Comparison of ENCODE assay signal across 1 cellular context in the genomic region with DNA sequence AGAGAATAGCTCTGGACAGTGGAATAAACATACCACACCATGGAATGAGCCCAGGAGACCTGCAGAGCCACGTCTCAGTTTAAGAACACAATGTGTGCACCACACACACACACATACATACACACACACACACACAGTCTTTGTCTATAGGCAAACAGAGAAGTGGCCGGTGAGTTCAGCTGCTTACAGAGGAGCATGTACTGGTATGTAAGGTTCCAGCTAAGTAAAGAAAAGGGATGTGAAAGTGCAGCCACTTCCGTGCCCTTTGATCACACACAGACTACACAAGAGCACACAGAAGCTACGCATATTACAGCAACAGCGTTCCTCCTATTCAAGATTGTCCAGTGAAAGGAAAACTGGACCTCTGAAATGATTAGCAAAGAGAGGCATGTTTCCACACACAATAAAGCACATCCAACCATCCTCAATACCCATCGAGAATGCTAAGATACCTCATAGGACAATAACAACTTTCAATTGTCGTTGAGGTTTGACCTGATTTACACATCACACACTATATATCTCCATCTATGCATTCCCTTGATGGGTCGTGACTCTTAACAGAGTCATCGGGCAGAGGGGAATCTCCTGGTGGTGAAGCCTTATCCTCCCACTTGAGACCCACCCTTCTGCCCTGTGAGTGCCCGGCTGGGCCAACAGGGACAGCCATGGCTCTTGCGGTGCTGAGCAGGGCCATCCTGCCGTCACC.
TF ChIP-seq lines count a peak whose summit lies in the region.

No MANE protein-coding gene starts in this region.

TF ChIP-seq in HepG2, 621 proteins besides CTCF, POLR2A, EP300 and RAD21 (continued from another document and continues in another):
- TF ChIP-seq, protein P1, sequence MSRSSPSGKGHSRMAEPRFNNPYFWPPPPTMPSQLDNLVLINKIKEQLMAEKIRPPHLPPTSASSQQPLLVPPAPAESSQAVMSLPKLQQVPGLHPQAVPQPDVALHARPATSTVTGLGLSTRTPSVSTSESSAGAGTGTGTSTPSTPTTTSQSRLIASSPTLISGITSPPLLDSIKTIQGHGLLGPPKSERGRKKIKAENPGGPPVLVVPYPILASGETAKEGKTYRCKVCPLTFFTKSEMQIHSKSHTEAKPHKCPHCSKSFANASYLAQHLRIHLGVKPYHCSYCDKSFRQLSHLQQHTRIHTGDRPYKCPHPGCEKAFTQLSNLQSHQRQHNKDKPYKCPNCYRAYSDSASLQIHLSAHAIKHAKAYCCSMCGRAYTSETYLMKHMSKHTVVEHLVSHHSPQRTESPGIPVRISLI (CRISPR knock-in tag; IDR thresholded peaks at IDR 0.05; ENCODE audit: borderline replicate concordance): no peak
- TF ChIP-seq ZSCAN31 (CRISPR knock-in tag; IDR thresholded peaks at IDR 0.05; ENCODE audit: low read depth): no peak
- TF ChIP-seq MEF2D (CRISPR knock-in tag; IDR thresholded peaks at IDR 0.05): 0 out of 2 replicates have a peak, but pooled peaks have one; percentile 25
- no peak for TF ChIP-seq ZNF367 (CRISPR knock-in tag; IDR thresholded peaks at IDR 0.05; ENCODE audit: borderline replicate concordance)
- TF ChIP-seq SOX6 (IDR thresholded peaks at IDR 0.05): no peak
- TF ChIP-seq SOX6 (CRISPR knock-in tag; IDR thresholded peaks at IDR 0.05): peak; percentile 92
- 0 out of 2 replicates have a peak, but pooled peaks have one; percentile 23 for TF ChIP-seq ZIK1 (CRISPR knock-in tag; IDR thresholded peaks at IDR 0.05; ENCODE audit: borderline replicate concordance, low read depth)
- TF ChIP-seq, protein P2, sequence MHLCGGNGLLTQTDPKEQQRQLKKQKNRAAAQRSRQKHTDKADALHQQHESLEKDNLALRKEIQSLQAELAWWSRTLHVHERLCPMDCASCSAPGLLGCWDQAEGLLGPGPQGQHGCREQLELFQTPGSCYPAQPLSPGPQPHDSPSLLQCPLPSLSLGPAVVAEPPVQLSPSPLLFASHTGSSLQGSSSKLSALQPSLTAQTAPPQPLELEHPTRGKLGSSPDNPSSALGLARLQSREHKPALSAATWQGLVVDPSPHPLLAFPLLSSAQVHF (CRISPR knock-in tag; IDR thresholded peaks at IDR 0.05): no peak
- TF ChIP-seq ZNF430 (CRISPR knock-in tag; IDR thresholded peaks at IDR 0.05): no peak
- no peak for TF ChIP-seq ZNF263 (CRISPR knock-in tag; IDR thresholded peaks at IDR 0.05)
- no peak for TF ChIP-seq RBFOX2 (IDR thresholded peaks at IDR 0.05; ENCODE audit: low read depth, low read length)
- peak; percentile 32; the same call in 1 of the 2 replicates for TF ChIP-seq ZNF629 (CRISPR knock-in tag; conservative IDR thresholded peaks at IDR 0.05)
- TF ChIP-seq, protein P3, sequence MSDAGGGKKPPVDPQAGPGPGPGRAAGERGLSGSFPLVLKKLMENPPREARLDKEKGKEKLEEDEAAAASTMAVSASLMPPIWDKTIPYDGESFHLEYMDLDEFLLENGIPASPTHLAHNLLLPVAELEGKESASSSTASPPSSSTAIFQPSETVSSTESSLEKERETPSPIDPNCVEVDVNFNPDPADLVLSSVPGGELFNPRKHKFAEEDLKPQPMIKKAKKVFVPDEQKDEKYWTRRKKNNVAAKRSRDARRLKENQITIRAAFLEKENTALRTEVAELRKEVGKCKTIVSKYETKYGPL (CRISPR knock-in tag; IDR thresholded peaks at IDR 0.05): no peak
- no peak for TF ChIP-seq ZNF451 (CRISPR knock-in tag; IDR thresholded peaks at IDR 0.05)
- TF ChIP-seq NR2F6 (IDR thresholded peaks at IDR 0.05): peak; percentile 48; the same call in 1 of the 2 replicates
- peak; percentile 57 for TF ChIP-seq NR2F6 (CRISPR knock-in tag; IDR thresholded peaks at IDR 0.05)
- no peak for TF ChIP-seq EEA1 (CRISPR knock-in tag; IDR thresholded peaks at IDR 0.05; ENCODE audit: borderline replicate concordance)
- TF ChIP-seq ZBTB7B (CRISPR knock-in tag; IDR thresholded peaks at IDR 0.05): no peak
- TF ChIP-seq ZSCAN22 (CRISPR knock-in tag; IDR thresholded peaks at IDR 0.05): no peak
- no peak for TF ChIP-seq ZBTB1 (CRISPR knock-in tag; IDR thresholded peaks at IDR 0.05; ENCODE audit: borderline replicate concordance)
- peak; percentile 76 for TF ChIP-seq FOXP1 (IDR thresholded peaks at IDR 0.05)
- TF ChIP-seq FOXP1 (CRISPR knock-in tag; IDR thresholded peaks at IDR 0.05): peak; percentile 80
- TF ChIP-seq, protein P4, sequence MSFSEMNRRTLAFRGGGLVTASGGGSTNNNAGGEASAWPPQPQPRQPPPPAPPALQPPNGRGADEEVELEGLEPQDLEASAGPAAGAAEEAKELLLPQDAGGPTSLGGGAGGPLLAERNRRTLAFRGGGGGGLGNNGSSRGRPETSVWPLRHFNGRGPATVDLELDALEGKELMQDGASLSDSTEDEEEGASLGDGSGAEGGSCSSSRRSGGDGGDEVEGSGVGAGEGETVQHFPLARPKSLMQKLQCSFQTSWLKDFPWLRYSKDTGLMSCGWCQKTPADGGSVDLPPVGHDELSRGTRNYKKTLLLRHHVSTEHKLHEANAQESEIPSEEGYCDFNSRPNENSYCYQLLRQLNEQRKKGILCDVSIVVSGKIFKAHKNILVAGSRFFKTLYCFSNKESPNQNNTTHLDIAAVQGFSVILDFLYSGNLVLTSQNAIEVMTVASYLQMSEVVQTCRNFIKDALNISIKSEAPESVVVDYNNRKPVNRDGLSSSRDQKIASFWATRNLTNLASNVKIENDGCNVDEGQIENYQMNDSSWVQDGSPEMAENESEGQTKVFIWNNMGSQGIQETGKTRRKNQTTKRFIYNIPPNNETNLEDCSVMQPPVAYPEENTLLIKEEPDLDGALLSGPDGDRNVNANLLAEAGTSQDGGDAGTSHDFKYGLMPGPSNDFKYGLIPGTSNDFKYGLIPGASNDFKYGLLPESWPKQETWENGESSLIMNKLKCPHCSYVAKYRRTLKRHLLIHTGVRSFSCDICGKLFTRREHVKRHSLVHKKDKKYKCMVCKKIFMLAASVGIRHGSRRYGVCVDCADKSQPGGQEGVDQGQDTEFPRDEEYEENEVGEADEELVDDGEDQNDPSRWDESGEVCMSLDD (CRISPR knock-in tag; IDR thresholded peaks at IDR 0.05; ENCODE audit: borderline replicate concordance): no peak
- TF ChIP-seq ZNF530 (CRISPR knock-in tag; IDR thresholded peaks at IDR 0.05; ENCODE audit: low read depth): no peak
- TF ChIP-seq, protein P5, sequence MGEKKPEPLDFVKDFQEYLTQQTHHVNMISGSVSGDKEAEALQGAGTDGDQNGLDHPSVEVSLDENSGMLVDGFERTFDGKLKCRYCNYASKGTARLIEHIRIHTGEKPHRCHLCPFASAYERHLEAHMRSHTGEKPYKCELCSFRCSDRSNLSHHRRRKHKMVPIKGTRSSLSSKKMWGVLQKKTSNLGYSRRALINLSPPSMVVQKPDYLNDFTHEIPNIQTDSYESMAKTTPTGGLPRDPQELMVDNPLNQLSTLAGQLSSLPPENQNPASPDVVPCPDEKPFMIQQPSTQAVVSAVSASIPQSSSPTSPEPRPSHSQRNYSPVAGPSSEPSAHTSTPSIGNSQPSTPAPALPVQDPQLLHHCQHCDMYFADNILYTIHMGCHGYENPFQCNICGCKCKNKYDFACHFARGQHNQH (CRISPR knock-in tag; IDR thresholded peaks at IDR 0.05): peak; percentile 61; the same call in 1 of the 2 replicates
- no peak for TF ChIP-seq ZNF670 (CRISPR knock-in tag; IDR thresholded peaks at IDR 0.05; ENCODE audit: borderline replicate concordance)
- TF ChIP-seq, protein P6, sequence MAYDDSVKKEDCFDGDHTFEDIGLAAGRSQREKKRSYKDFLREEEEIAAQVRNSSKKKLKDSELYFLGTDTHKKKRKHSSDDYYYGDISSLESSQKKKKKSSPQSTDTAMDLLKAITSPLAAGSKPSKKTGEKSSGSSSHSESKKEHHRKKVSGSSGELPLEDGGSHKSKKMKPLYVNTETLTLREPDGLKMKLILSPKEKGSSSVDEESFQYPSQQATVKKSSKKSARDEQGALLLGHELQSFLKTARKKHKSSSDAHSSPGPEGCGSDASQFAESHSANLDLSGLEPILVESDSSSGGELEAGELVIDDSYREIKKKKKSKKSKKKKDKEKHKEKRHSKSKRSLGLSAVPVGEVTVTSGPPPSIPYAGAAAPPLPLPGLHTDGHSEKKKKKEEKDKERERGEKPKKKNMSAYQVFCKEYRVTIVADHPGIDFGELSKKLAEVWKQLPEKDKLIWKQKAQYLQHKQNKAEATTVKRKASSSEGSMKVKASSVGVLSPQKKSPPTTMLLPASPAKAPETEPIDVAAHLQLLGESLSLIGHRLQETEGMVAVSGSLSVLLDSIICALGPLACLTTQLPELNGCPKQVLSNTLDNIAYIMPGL (CRISPR knock-in tag; IDR thresholded peaks at IDR 0.05; ENCODE audit: borderline replicate concordance in 1 of 2, low read depth in 1 of 2): 0 out of 4 replicates have a peak, but pooled peaks of 1 of the 2 experiments have one; percentile 25
- TF ChIP-seq TRIM24 (CRISPR knock-in tag; IDR thresholded peaks at IDR 0.05): 0 out of 2 replicates have a peak, but pooled peaks have one; percentile 40
- no peak for TF ChIP-seq KDM2A (CRISPR knock-in tag; IDR thresholded peaks at IDR 0.05; ENCODE audit: borderline replicate concordance, low read depth)
- TF ChIP-seq KLF15 (CRISPR knock-in tag; IDR thresholded peaks at IDR 0.05; ENCODE audit: borderline replicate concordance): no peak
- TF ChIP-seq, protein P7, sequence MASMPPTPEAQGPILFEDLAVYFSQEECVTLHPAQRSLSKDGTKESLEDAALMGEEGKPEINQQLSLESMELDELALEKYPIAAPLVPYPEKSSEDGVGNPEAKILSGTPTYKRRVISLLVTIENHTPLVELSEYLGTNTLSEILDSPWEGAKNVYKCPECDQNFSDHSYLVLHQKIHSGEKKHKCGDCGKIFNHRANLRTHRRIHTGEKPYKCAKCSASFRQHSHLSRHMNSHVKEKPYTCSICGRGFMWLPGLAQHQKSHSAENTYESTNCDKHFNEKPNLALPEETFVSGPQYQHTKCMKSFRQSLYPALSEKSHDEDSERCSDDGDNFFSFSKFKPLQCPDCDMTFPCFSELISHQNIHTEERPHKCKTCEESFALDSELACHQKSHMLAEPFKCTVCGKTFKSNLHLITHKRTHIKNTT (CRISPR knock-in tag; IDR thresholded peaks at IDR 0.05): no peak
- no peak for TF ChIP-seq ZNF616 (CRISPR knock-in tag; IDR thresholded peaks at IDR 0.05; ENCODE audit: low read depth)
- TF ChIP-seq, protein P8, sequence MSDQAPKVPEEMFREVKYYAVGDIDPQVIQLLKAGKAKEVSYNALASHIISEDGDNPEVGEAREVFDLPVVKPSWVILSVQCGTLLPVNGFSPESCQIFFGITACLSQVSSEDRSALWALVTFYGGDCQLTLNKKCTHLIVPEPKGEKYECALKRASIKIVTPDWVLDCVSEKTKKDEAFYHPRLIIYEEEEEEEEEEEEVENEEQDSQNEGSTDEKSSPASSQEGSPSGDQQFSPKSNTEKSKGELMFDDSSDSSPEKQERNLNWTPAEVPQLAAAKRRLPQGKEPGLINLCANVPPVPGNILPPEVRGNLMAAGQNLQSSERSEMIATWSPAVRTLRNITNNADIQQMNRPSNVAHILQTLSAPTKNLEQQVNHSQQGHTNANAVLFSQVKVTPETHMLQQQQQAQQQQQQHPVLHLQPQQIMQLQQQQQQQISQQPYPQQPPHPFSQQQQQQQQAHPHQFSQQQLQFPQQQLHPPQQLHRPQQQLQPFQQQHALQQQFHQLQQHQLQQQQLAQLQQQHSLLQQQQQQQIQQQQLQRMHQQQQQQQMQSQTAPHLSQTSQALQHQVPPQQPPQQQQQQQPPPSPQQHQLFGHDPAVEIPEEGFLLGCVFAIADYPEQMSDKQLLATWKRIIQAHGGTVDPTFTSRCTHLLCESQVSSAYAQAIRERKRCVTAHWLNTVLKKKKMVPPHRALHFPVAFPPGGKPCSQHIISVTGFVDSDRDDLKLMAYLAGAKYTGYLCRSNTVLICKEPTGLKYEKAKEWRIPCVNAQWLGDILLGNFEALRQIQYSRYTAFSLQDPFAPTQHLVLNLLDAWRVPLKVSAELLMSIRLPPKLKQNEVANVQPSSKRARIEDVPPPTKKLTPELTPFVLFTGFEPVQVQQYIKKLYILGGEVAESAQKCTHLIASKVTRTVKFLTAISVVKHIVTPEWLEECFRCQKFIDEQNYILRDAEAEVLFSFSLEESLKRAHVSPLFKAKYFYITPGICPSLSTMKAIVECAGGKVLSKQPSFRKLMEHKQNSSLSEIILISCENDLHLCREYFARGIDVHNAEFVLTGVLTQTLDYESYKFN (CRISPR knock-in tag; conservative IDR thresholded peaks at IDR 0.05): peak; percentile 80
- TF ChIP-seq ZNF605 (CRISPR knock-in tag; IDR thresholded peaks at IDR 0.05): peak; percentile 58; the same call in 1 of the 2 replicates
- no peak for TF ChIP-seq ZNF674 (CRISPR knock-in tag; IDR thresholded peaks at IDR 0.05; ENCODE audit: low read depth)
- no peak for TF ChIP-seq SNAI1 (CRISPR knock-in tag; IDR thresholded peaks at IDR 0.05; ENCODE audit: borderline replicate concordance)
- no peak for TF ChIP-seq ZNF660 (CRISPR knock-in tag; IDR thresholded peaks at IDR 0.05; ENCODE audit: borderline replicate concordance, low read depth)
- peak; percentile 24; the same call in 1 of the 2 replicates for TF ChIP-seq RXRA (CRISPR knock-in tag; IDR thresholded peaks at IDR 0.05)
- TF ChIP-seq REPIN1 (CRISPR knock-in tag; IDR thresholded peaks at IDR 0.05; ENCODE audit: borderline replicate concordance, low read depth): 0 out of 2 replicates have a peak, but pooled peaks have one; percentile 38
- TF ChIP-seq MIER3 (CRISPR knock-in tag; IDR thresholded peaks at IDR 0.05; ENCODE audit: borderline replicate concordance): peak; percentile 74; the same call in 1 of the 2 replicates
- TF ChIP-seq, protein P9, sequence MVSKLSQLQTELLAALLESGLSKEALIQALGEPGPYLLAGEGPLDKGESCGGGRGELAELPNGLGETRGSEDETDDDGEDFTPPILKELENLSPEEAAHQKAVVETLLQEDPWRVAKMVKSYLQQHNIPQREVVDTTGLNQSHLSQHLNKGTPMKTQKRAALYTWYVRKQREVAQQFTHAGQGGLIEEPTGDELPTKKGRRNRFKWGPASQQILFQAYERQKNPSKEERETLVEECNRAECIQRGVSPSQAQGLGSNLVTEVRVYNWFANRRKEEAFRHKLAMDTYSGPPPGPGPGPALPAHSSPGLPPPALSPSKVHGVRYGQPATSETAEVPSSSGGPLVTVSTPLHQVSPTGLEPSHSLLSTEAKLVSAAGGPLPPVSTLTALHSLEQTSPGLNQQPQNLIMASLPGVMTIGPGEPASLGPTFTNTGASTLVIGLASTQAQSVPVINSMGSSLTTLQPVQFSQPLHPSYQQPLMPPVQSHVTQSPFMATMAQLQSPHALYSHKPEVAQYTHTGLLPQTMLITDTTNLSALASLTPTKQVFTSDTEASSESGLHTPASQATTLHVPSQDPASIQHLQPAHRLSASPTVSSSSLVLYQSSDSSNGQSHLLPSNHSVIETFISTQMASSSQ (IDR thresholded peaks at IDR 0.05; ENCODE audit: low read depth): 0 out of 2 replicates have a peak, but pooled peaks have one; percentile 24
- TF ChIP-seq, protein P9 (CRISPR knock-in tag; IDR thresholded peaks at IDR 0.05; ENCODE audit: borderline replicate concordance): no peak
- TF ChIP-seq EZH2 (conservative IDR thresholded peaks at IDR 0.05; ENCODE audit: low read depth, low read length): no peak
- TF ChIP-seq ZKSCAN1 (IDR thresholded peaks at IDR 0.05; ENCODE audit: low read length): peak; percentile 57; the same call in 1 of the 2 replicates
